ENCODE assay signal across 16 cellular contexts in genomic region chr14:95125951-95126350, GRCh38.
"Had no signal": no experiment of that assay in that cellular context is flagged by ENCODE, and none has a peak within 500 bp of the region (broad histone marks: within the 10 kb centered on the region; RNA-seq: fewer than 3 reads in every experiment).

No MANE protein-coding gene starts in this region.

- H3K4me3 Mint-ChIP-seq: activated naive CD8-positive, alpha-beta T cell treated with anti-CD3 and anti-CD28 coated beads, Interleukin-2, amount 10 ng/mL, durations not matched to agents 7 days and 5 days; memory B cell; T-cell had no signal

- H3K4me3 ChIP-seq: tibial artery, uterus had no signal

- H3K27ac ChIP-seq: foreskin keratinocyte, parathyroid adenoma, tibial artery, uterus had no signal

- H3K36me3 ChIP-seq: uterus had no signal

- ATAC-seq: foreskin keratinocyte, T-cell had no signal

- H3K9me3 ChIP-seq: tibial artery, uterus had no signal

- DNase-seq: activated effector memory CD4-positive, alpha-beta T cell treated with Interleukin-2 at 50 U/mL for 16 hours; activated naive CD8-positive, alpha-beta T cell treated with anti-CD3 and anti-CD28 coated beads, Interleukin-2, amount 10 ng/mL, durations not matched to agents 7 days and 5 days; anterior cingulate cortex; effector CD4-positive, alpha-beta T cell; foreskin keratinocyte; head of caudate nucleus; stimulated activated CD4-positive, alpha-beta T cell treated with anti-CD3 and anti-CD28 coated beads, Interleukin-4, amount 100 ng/mL, for 1 hour; stimulated activated CD8-positive, alpha-beta memory T cell treated with anti-CD3 and anti-CD28 coated beads, Interleukin-4, amount 100 ng/mL, for 48 hours; T-cell; T1000; tibial artery; uterus had no signal

- H3K9me3 Mint-ChIP-seq: activated naive CD8-positive, alpha-beta T cell treated with anti-CD3 and anti-CD28 coated beads, Interleukin-2, amount 10 ng/mL, durations not matched to agents 7 days and 5 days; memory B cell; T-cell had no signal

- FAIRE-seq: colon, endothelial cell of umbilical vein had no signal

- H3K27me3 ChIP-seq: foreskin keratinocyte, tibial artery, uterus had no signal

- H3K27ac Mint-ChIP-seq: memory B cell, T-cell had no signal

- H3K27me3 Mint-ChIP-seq: activated naive CD8-positive, alpha-beta T cell treated with anti-CD3 and anti-CD28 coated beads, Interleukin-2, amount 10 ng/mL, durations not matched to agents 7 days and 5 days; memory B cell; T-cell had no signal

- H3K4me1 ChIP-seq: foreskin keratinocyte, tibial artery, uterus had no signal
